In genomic region chr2:150286730-150287362, GRCh38 we compare ENCODE assay signal across 24 cellular contexts.
DNase-seq lines count a peak whose midpoint lies in the region; ATAC-seq and TF ChIP-seq lines count a peak whose summit lies in the region.
"Had no signal": no experiment of that assay in that cellular context is flagged by ENCODE, and none has a peak within 500 bp of the region (broad histone marks: within the 10 kb centered on the region; RNA-seq: fewer than 3 reads in every experiment).

No MANE protein-coding gene starts in this region.

- WGBS in transverse colon (ENCODE audit: low coverage in 1 of 2), 2 donors = 84 to 89% methylated on average over 5 to 6 of the region's 6 CpGs

- H3K36me3 ChIP-seq in RWPE2 (ENCODE audit: low read depth) (no peaks in the 10 kb centered on the region), transverse colon (no peaks in the 10 kb centered on the region)

- TF ChIP-seq POLR2A in transverse colon (IDR thresholded peaks at IDR 0.05) = no peak

- H3K27ac ChIP-seq in RWPE2 (ENCODE audit: poor library complexity, severe bottlenecking) = no peak overlapping the region
- no peak overlapping the region for H3K27ac ChIP-seq in transverse colon
- H3K27ac ChIP-seq: body of pancreas, C4-2B, hepatocyte had no signal

- H3K9me3 ChIP-seq in RWPE2 (ENCODE audit: severe bottlenecking) = no peaks in the 10 kb centered on the region
- no peaks in the 10 kb centered on the region for H3K9me3 ChIP-seq in transverse colon
- H3K9me3 ChIP-seq: body of pancreas had no signal

- H3K4me3 ChIP-seq in RWPE2 (ENCODE audit: severe bottlenecking) (no peak overlapping the region), fibroblast of the aortic adventitia (ENCODE audit: low read depth, low read length) (no peak overlapping the region), transverse colon (no peak overlapping the region)
- H3K4me3 ChIP-seq: body of pancreas, hepatocyte had no signal

- peak overlapping the region; percentile 22; the same call in 1 of the 2 replicates for H3K27ac Mint-ChIP-seq in HFFc6
- H3K27ac Mint-ChIP-seq: activated CD8-positive, alpha-beta T cell treated with anti-CD3 and anti-CD28 coated beads for 36 hours; activated T-helper 1 cell treated with anti-CD3 and anti-CD28 coated beads, Interleukin-12 subunit alpha, Interleukin-12 subunit beta, Interleukin-2, Interleukin-4 antibody, amounts not matched to agents 30 ng/mL and 10 ng/mL and 1 ng/mL, durations not matched to agents 14 hours and 24 hours and 36 hours; immature natural killer cell; nephron progenitor cell had no signal

- ATAC-seq in RWPE2 (ENCODE audit: low read depth) (peak; percentile 44; the same call in 1 of the 3 replicates), GM18870 (IDR thresholded peaks at IDR 0.05; ENCODE audit: unreplicated experiment) (no peak), GM18858 (IDR thresholded peaks at IDR 0.05; ENCODE audit: unreplicated experiment) (no peak)
- ATAC-seq: activated CD8-positive, alpha-beta T cell treated with anti-CD3 and anti-CD28 coated beads for 36 hours; body of pancreas; left colon had no signal

- in situ Hi-C loops in transverse colon (cut with MboI; ENCODE audit: low pct_ligation_motif_present in 1 of 4, low pct_unique_long_range_greater_than_20kb in 1 of 4, low sequenced_read_pairs in 3 of 4) = no loop called here

- TF ChIP-seq CTCF in HFFc6 (IDR thresholded peaks at IDR 0.05) = no peak
- no peak for TF ChIP-seq CTCF in RWPE2 (IDR thresholded peaks at IDR 0.05; ENCODE audit: poor library complexity, severe bottlenecking)
- TF ChIP-seq CTCF in fibroblast of the aortic adventitia (IDR thresholded peaks at IDR 0.05; ENCODE audit: insufficient read depth, low read length) = no peak
- no peak for TF ChIP-seq CTCF in transverse colon (IDR thresholded peaks at IDR 0.05)
- no peak for TF ChIP-seq CTCF in GM20000 (IDR thresholded peaks at IDR 0.05; ENCODE audit: extremely low read depth, missing control alignments)

- H3K4me1 ChIP-seq in RWPE2 (ENCODE audit: insufficient read depth, poor library complexity, severe bottlenecking) (no peaks in the 10 kb centered on the region), transverse colon (peaks cover 0 to 6% (median 0%) of the 10 kb centered on the region in 4 donors)
- H3K4me1 ChIP-seq: body of pancreas had no signal

- H3K4me3 Mint-ChIP-seq in HFFc6 = no peak overlapping the region
- H3K4me3 Mint-ChIP-seq: activated CD8-positive, alpha-beta T cell treated with anti-CD3 and anti-CD28 coated beads for 36 hours; activated T-helper 1 cell treated with anti-CD3 and anti-CD28 coated beads, Interleukin-12 subunit alpha, Interleukin-12 subunit beta, Interleukin-2, Interleukin-4 antibody, amounts not matched to agents 30 ng/mL and 10 ng/mL and 1 ng/mL, durations not matched to agents 14 hours and 24 hours and 36 hours; immature natural killer cell; nephron progenitor cell had no signal

- H3K27me3 Mint-ChIP-seq in HFFc6 (ENCODE audit: insufficient read depth) = no peaks in the 10 kb centered on the region
- H3K27me3 Mint-ChIP-seq: activated CD8-positive, alpha-beta T cell treated with anti-CD3 and anti-CD28 coated beads for 36 hours had no signal

- H3K9me3 Mint-ChIP-seq in HFFc6 = no peaks in the 10 kb centered on the region
- H3K9me3 Mint-ChIP-seq: activated CD8-positive, alpha-beta T cell treated with anti-CD3 and anti-CD28 coated beads for 36 hours; activated T-helper 1 cell treated with anti-CD3 and anti-CD28 coated beads, Interleukin-12 subunit alpha, Interleukin-12 subunit beta, Interleukin-2, Interleukin-4 antibody, amounts not matched to agents 30 ng/mL and 10 ng/mL and 1 ng/mL, durations not matched to agents 14 hours and 24 hours and 36 hours; nephron progenitor cell had no signal

- intact Hi-C loops in transverse colon (cut with DNase I; ENCODE audit: low total_unique reads) = no loop called here

- DNase-seq in HFFc6 = peak; percentile 23
- DNase-seq in RWPE2 (ENCODE audit: low spot score) = no peak
- DNase-seq in fibroblast of the aortic adventitia (ENCODE audit: low read depth) = peak; percentile 16
- DNase-seq in transverse colon = no peak
- DNase-seq in GM20000 (ENCODE audit: low spot score) = no peak
- DNase-seq: activated CD8-positive, alpha-beta memory T cell treated with anti-CD3 and anti-CD28 coated beads, Interleukin-2, amount 50 U/mL, for 48 hours; activated CD8-positive, alpha-beta T cell treated with anti-CD3 and anti-CD28 coated beads for 36 hours; activated naive CD4-positive, alpha-beta T cell treated with Interleukin-2 at 50 U/mL for 16 hours; body of pancreas; cerebellar nuclear complex; DND-41; immature natural killer cell; left colon; NCI-H1105; NCI-H2029; NCI-H748 treated with DMSO at 0.1 percent for 48 hours; nephron progenitor cell; stimulated activated CD4-positive, alpha-beta T cell treated with anti-CD3 and anti-CD28 coated beads, Interleukin-4, amount 100 ng/mL, for 4 hours; trophoblast cell had no signal

- TF ChIP-seq EP300 in transverse colon (IDR thresholded peaks at IDR 0.05; ENCODE audit: low read depth) = no peak

- H3K4me1 Mint-ChIP-seq in HFFc6 (ENCODE audit: low read depth) = peaks cover 35% of the 10 kb centered on the region
- H3K4me1 Mint-ChIP-seq: immature natural killer cell had no signal

- no peaks in the 10 kb centered on the region for H3K27me3 ChIP-seq in RWPE2 (ENCODE audit: insufficient read depth, poor library complexity, severe bottlenecking)
- no peaks in the 10 kb centered on the region for H3K27me3 ChIP-seq in transverse colon
- H3K27me3 ChIP-seq: body of pancreas, hepatocyte had no signal

- no peaks in the 10 kb centered on the region for H3K36me3 Mint-ChIP-seq in HFFc6 (ENCODE audit: low read depth)
- H3K36me3 Mint-ChIP-seq: immature natural killer cell had no signal

Comparison
In these comparisons a context has a peak if more than half of its experiments do, and no peak if none do; other contexts are left out.
1. DNase-seq: peak in HFFc6 (single experiment) and fibroblast of the aortic adventitia (single experiment); none in RWPE2 (single experiment), transverse colon (single experiment) and GM20000 (single experiment).